8 cellular contexts compared by ENCODE assay signal in the genomic region with DNA sequence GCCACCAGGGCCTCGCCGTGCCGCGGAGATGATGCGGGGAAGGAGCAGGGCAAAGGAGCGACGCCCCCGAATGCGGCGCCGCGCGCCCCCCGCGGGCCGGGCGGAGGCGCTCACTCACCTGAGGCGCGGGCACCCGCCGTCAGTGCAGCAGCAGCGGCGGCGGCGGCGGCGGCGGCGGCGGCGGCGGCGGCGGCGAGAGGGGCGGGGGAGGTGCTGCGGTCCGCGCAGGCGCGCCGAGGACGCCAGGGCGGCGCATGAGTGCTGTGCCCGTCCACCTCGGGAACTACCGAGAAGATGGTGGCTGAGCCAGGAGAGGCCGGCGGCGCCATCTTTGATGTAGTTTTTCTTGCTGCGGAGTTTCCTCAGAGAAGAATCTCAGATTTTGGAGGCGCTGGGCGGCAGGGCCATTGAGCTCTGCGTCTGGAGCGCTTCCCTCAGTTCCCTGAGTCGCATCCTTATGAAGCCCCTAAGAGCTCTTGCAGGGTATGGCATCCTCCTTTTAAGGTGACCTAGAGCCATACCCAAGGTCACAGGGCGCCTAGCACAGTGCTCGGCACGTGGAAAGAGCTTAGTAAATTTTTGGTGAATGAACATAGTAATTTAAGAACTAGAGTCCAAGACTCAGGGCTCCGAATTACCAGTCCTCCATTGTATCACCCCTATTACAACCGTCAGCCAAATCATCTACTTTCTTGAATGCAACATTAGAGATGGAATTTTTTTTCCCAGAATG. TPM values are rescaled to one million over a fixed set of nuclear protein-coding genes. Genes with fewer than 3 reads are reported as not detected.
DNase-seq lines count a peak whose midpoint lies in the region; ATAC-seq and TF ChIP-seq lines count a peak whose summit lies in the region.

A gene (minus strand): TSS at position 164 of the 733 bp plus-strand sequence. CDS start 24,355 bp downstream, outside the sequence.

- CTCF ChIA-PET in activated B cell treated with CpG ODN at 0.5 μM for 24 hours (lab: Charles Lee), result interaction anchor here (0.9 to 2.7 kb wide), 5 partner anchors 9 to 118 kb away, joined by 3 to 16 read pairs (median 5); a partner anchor contains a TSS

- no peaks in the 10 kb centered on the region for H3K27me3 Mint-ChIP-seq in activated B cell treated with CpG ODN at 0.5 μM for 24 hours

- peak within 1 kb of the TSS; percentile 87 for H3K4me3 Mint-ChIP-seq in activated B cell treated with CpG ODN at 0.5 μM for 24 hours

- intact Hi-C loops in activated B cell treated with CpG ODN at 0.5 μM for 24 hours (cut with micrococcal nuclease), result loop anchor here (1.0 to 2.0 kb wide), 6 partner anchors 11 to 285 kb away; a partner anchor contains a TSS

- POLR2A ChIA-PET in activated B cell treated with CpG ODN at 0.5 μM for 24 hours (lab: Charles Lee), result interaction anchor here (0.5 to 1.8 kb wide), 10 partner anchors 9 to 1003 kb away, joined by 3 to 16 read pairs (median 4); a partner anchor contains a TSS

- DNase-seq in AG08396 (ENCODE audit: low spot score), result peak; percentile 99
- DNase-seq in NCI-H226, result peak; percentile 79
- DNase-seq in activated B cell treated with CpG ODN at 0.5 μM for 24 hours, result peak; percentile 84
- peak; percentile 93 for DNase-seq in central memory CD4-positive, alpha-beta T cell
- peak; percentile 90 for DNase-seq in iris pigment epithelial cell (ENCODE audit: low read depth)
- peak; percentile 86 for DNase-seq in stimulated activated CD4-positive, alpha-beta T cell treated with anti-CD3 and anti-CD28 coated beads, Interleukin-12 subunit alpha, Interleukin-12 subunit beta, amount 100 ng/mL, for 4 hours

- TF ChIP-seq CTCF in activated B cell treated with CpG ODN at 0.5 μM for 24 hours (IDR thresholded peaks at IDR 0.05), result no peak

- H3K4me1 Mint-ChIP-seq in activated B cell treated with CpG ODN at 0.5 μM for 24 hours, result peaks cover 16% of the 10 kb centered on the region

- ATAC-seq in GM18909 (IDR thresholded peaks at IDR 0.05; ENCODE audit: poor library complexity, unreplicated experiment), result peak; percentile 92
- ATAC-seq in HG03175 (IDR thresholded peaks at IDR 0.05; ENCODE audit: unreplicated experiment), result peak; percentile 93
- ATAC-seq in activated B cell treated with CpG ODN at 0.5 μM for 24 hours (ENCODE audit: low read depth), result peak; percentile 98

- H3K27ac Mint-ChIP-seq in activated B cell treated with CpG ODN at 0.5 μM for 24 hours, result peak within 1 kb of the TSS; percentile 88

- no peaks in the 10 kb centered on the region for H3K9me3 Mint-ChIP-seq in activated B cell treated with CpG ODN at 0.5 μM for 24 hours

- peaks cover 4% of the 10 kb centered on the region for H3K36me3 Mint-ChIP-seq in activated B cell treated with CpG ODN at 0.5 μM for 24 hours (ENCODE audit: low read depth)

RNA-seq across cellular contexts. Expression of the gene that starts here (rescaled TPM):
- 20.8 and 21.4 TPM in 2 replicates for total RNA-seq in activated B cell treated with CpG ODN at 0.5 μM for 24 hours

Comparison
In these comparisons a context has a peak if more than half of its experiments do, and no peak if none do; other contexts are left out.
1. Peak in every context shown above with its lines: DNase-seq and ATAC-seq.